In genomic region chr16:79261461-79261860, GRCh38 we compare ENCODE assay signal across 8 cellular contexts.
DNase-seq lines count a peak whose midpoint lies in the region; ATAC-seq and TF ChIP-seq lines count a peak whose summit lies in the region.

No MANE protein-coding gene starts in this region.

- H3K36me3 Mint-ChIP-seq in immature natural killer cell (no peaks in the 10 kb centered on the region), mesothelial cell of epicardium (no peaks in the 10 kb centered on the region)
- H3K36me3 Mint-ChIP-seq in stimulated activated effector memory CD8-positive, alpha-beta T cell treated with anti-CD3 and anti-CD28 coated beads, Interleukin-12 subunit alpha, Interleukin-12 subunit beta, amount 100 ng/mL, for 72 hours = no peaks in the 10 kb centered on the region

- peak; percentile 78 for ATAC-seq in stimulated activated effector memory CD8-positive, alpha-beta T cell treated with anti-CD3 and anti-CD28 coated beads, Interleukin-12 subunit alpha, Interleukin-12 subunit beta, amount 100 ng/mL, for 72 hours
- no peak for ATAC-seq in GM18502 (IDR thresholded peaks at IDR 0.05; ENCODE audit: poor library complexity, unreplicated experiment)

- DNase-seq in ELF-1 (ENCODE audit: low read depth, low spot score) (peak; percentile 83), Kasumi-1 (lab: John Stamatoyannopoulos, UW) (peak; percentile 15 to 26), immature natural killer cell (peak; percentile 34 to 49 (median 46)), mesothelial cell of epicardium (ENCODE audit: low spot score in 2 of 2, unreplicated experiment in 2 of 2) (no peak), NCI-H2029 (lab: John Stamatoyannopoulos, UW) (no peak)
- DNase-seq in activated T-cell treated with anti-CD3 and anti-CD28 coated beads, Interleukin-2, amount 50 U/mL, for 1 hour = peak; percentile 48
- DNase-seq in stimulated activated effector memory CD8-positive, alpha-beta T cell treated with anti-CD3 and anti-CD28 coated beads, Interleukin-12 subunit alpha, Interleukin-12 subunit beta, amount 100 ng/mL, for 72 hours (ENCODE audit: low spot score in 2 of 2) = peak in 1 of 2 donors; percentile 69

- H3K9me3 Mint-ChIP-seq in immature natural killer cell (peaks cover 0 to 2% (median 0%) of the 10 kb centered on the region in 6 donors), mesothelial cell of epicardium (no peaks in the 10 kb centered on the region)
- no peaks in the 10 kb centered on the region for H3K9me3 Mint-ChIP-seq in stimulated activated effector memory CD8-positive, alpha-beta T cell treated with anti-CD3 and anti-CD28 coated beads, Interleukin-12 subunit alpha, Interleukin-12 subunit beta, amount 100 ng/mL, for 72 hours

- no peak for TF ChIP-seq CTCF in mesothelial cell of epicardium (IDR thresholded peaks at IDR 0.05; ENCODE audit: unreplicated experiment)

- peak overlapping the region in 3 of 6 donors; percentile 49 to 75 (median 62) for H3K27ac Mint-ChIP-seq in immature natural killer cell
- peak overlapping the region; percentile 58 for H3K27ac Mint-ChIP-seq in stimulated activated effector memory CD8-positive, alpha-beta T cell treated with anti-CD3 and anti-CD28 coated beads, Interleukin-12 subunit alpha, Interleukin-12 subunit beta, amount 100 ng/mL, for 72 hours
- no peak overlapping the region for H3K27ac Mint-ChIP-seq in mesothelial cell of epicardium

- H3K27me3 Mint-ChIP-seq in immature natural killer cell (ENCODE audit: low read depth in 3 of 3) (peaks cover 3 to 8% (median 4%) of the 10 kb centered on the region in 3 donors), mesothelial cell of epicardium (ENCODE audit: low read depth) (peaks cover 31% of the 10 kb centered on the region)

- H3K4me3 Mint-ChIP-seq in immature natural killer cell = no peak overlapping the region
- no peak overlapping the region for H3K4me3 Mint-ChIP-seq in stimulated activated effector memory CD8-positive, alpha-beta T cell treated with anti-CD3 and anti-CD28 coated beads, Interleukin-12 subunit alpha, Interleukin-12 subunit beta, amount 100 ng/mL, for 72 hours
- H3K4me3 Mint-ChIP-seq in mesothelial cell of epicardium = no peak overlapping the region

- H3K4me1 Mint-ChIP-seq in immature natural killer cell = peaks cover 17 to 26% of the 10 kb centered on the region in 2 donors
- peaks cover 71% of the 10 kb centered on the region for H3K4me1 Mint-ChIP-seq in stimulated activated effector memory CD8-positive, alpha-beta T cell treated with anti-CD3 and anti-CD28 coated beads, Interleukin-12 subunit alpha, Interleukin-12 subunit beta, amount 100 ng/mL, for 72 hours
- no peaks in the 10 kb centered on the region for H3K4me1 Mint-ChIP-seq in mesothelial cell of epicardium

Comparison
In these comparisons a context has a peak if more than half of its experiments do, and no peak if none do; other contexts are left out.
1. DNase-seq: peak in ELF-1 (single experiment), Kasumi-1 (2 of 2), activated T-cell treated with anti-CD3 and anti-CD28 coated beads, Interleukin-2, amount 50 U/mL, for 1 hour (single experiment) and immature natural killer cell (3 of 3); none in mesothelial cell of epicardium (0 of 2) and NCI-H2029 (single experiment).